12 cellular contexts compared by ENCODE assay signal in genomic region chr2:197240018-197240712, GRCh38.
DNase-seq lines count a peak whose midpoint lies in the region; ATAC-seq and TF ChIP-seq lines count a peak whose summit lies in the region.
"Had no signal": no experiment of that assay in that cellular context is flagged by ENCODE, and none has a peak within 500 bp of the region (broad histone marks: within the 10 kb centered on the region; RNA-seq: fewer than 3 reads in every experiment).

No MANE protein-coding gene starts in this region.

- no peaks in the 10 kb centered on the region for H3K36me3 Mint-ChIP-seq in activated T-cell treated with anti-CD3 and anti-CD28 coated beads, Interleukin-2, amount 50 U/mL, for 72 hours (ENCODE audit: insufficient read depth in 2 of 2)
- no peaks in the 10 kb centered on the region for H3K36me3 Mint-ChIP-seq in nephron (ENCODE audit: low read depth)

- no peaks in the 10 kb centered on the region for H3K27me3 Mint-ChIP-seq in activated T-cell treated with anti-CD3 and anti-CD28 coated beads, Interleukin-2, amount 50 U/mL, for 72 hours (ENCODE audit: low read depth)
- H3K27me3 Mint-ChIP-seq in nephron (ENCODE audit: low read depth), result no peaks in the 10 kb centered on the region

- H3K4me3 Mint-ChIP-seq in activated T-cell treated with anti-CD3 and anti-CD28 coated beads, Interleukin-2, amount 50 U/mL, for 72 hours, result peak overlapping the region; percentile 69 to 93
- H3K4me3 Mint-ChIP-seq in nephron, result no peak overlapping the region
- H3K4me3 Mint-ChIP-seq: endodermal cell had no signal

- H3K4me1 Mint-ChIP-seq in activated T-cell treated with anti-CD3 and anti-CD28 coated beads, Interleukin-2, amount 50 U/mL, for 72 hours (ENCODE audit: low read depth), result peaks cover 91% of the 10 kb centered on the region
- H3K4me1 Mint-ChIP-seq in nephron, result peaks cover 60% of the 10 kb centered on the region

- no peaks in the 10 kb centered on the region for H3K27me3 ChIP-seq in GM06990 (replicated peaks; ENCODE audit: control insufficient read depth, insufficient read depth, low read length)

- ATAC-seq in HG03135 (IDR thresholded peaks at IDR 0.05; ENCODE audit: unreplicated experiment), result peak; percentile 34
- peak; percentile 21 to 23 for ATAC-seq in activated T-cell treated with anti-CD3 and anti-CD28 coated beads, Interleukin-2, amount 50 U/mL, for 72 hours (replicated peaks in 1 of 2)
- ATAC-seq in HG02870 (IDR thresholded peaks at IDR 0.05; ENCODE audit: unreplicated experiment), result no peak

- peak overlapping the region; percentile 91 for H3K27ac Mint-ChIP-seq in activated T-cell treated with anti-CD3 and anti-CD28 coated beads, Interleukin-2, amount 50 U/mL, for 72 hours
- H3K27ac Mint-ChIP-seq in nephron, result peak overlapping the region in 2 of 3 experiments; percentile 80 to 83
- H3K27ac Mint-ChIP-seq: endodermal cell had no signal

- no peak for TF ChIP-seq CTCF in GM06990 (IDR thresholded peaks at IDR 0.05; ENCODE audit: insufficient read depth, low read length, poor library complexity, severe bottlenecking)
- TF ChIP-seq CTCF in nephron (IDR thresholded peaks at IDR 0.05; ENCODE audit: unreplicated experiment in 3 of 3), result no peak

- DNase-seq in GM06990 (ENCODE audit: extremely low read depth, insufficient read length) (no peak), NCI-H226 (no peak), DMS79 treated with DMSO at 0.1 percent for 48 hours (lab: John Stamatoyannopoulos, UW) (no peak), ecto neural progenitor cell (ENCODE audit: low spot score) (no peak)
- peak; percentile 26 to 35 for DNase-seq in activated T-cell treated with anti-CD3 and anti-CD28 coated beads, Interleukin-2, amount 50 U/mL, for 72 hours
- DNase-seq: DMS153, endodermal cell, NCI-H2029 treated with DMSO at 0.1 percent for 48 hours, retina had no signal

- H3K4me3 ChIP-seq in GM06990 (replicated peaks; ENCODE audit: low read depth, low read length), result peak overlapping the region; percentile 49

- no peaks in the 10 kb centered on the region; the same call in 1 of the 2 replicates for H3K36me3 ChIP-seq in GM06990 (ENCODE audit: control insufficient read depth, insufficient read depth, low read length)

- H3K9me3 Mint-ChIP-seq in activated T-cell treated with anti-CD3 and anti-CD28 coated beads, Interleukin-2, amount 50 U/mL, for 72 hours, result no peaks in the 10 kb centered on the region
- no peaks in the 10 kb centered on the region for H3K9me3 Mint-ChIP-seq in nephron
- H3K9me3 Mint-ChIP-seq: endodermal cell had no signal

Comparison
In these comparisons a context has a peak if more than half of its experiments do, and no peak if none do; other contexts are left out.
1. DNase-seq: peak in activated T-cell treated with anti-CD3 and anti-CD28 coated beads, Interleukin-2, amount 50 U/mL, for 72 hours (2 of 2); none in GM06990 (single experiment), NCI-H226 (single experiment), DMS79 treated with DMSO at 0.1 percent for 48 hours (single experiment) and ecto neural progenitor cell (single experiment).
2. H3K4me3 Mint-ChIP-seq: peak in activated T-cell treated with anti-CD3 and anti-CD28 coated beads, Interleukin-2, amount 50 U/mL, for 72 hours (2 of 2); none in nephron (0 of 3).